In the genomic region with DNA sequence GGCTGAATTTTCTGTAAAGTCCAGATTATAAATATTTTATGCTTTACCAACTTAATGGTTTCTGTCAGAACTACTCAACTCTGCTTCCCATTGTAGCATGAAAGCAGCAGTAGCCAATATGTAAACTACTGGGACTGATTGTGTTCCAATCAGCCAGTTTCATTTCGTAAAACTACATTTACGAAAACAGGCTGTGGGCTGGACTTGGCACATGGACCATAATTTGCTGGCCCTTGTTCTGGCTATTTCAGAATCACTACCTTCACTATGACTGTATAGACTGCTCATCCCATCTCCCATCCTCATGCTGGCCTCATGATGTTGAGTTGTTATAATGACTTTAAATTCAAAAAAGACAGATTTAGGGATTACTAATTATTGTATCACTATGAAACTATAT, we compare ENCODE assay signal across 19 cellular contexts.
"Had no signal": no experiment of that assay in that cellular context is flagged by ENCODE, and none has a peak within 500 bp of the region (broad histone marks: within the 10 kb centered on the region; RNA-seq: fewer than 3 reads in every experiment).

No MANE protein-coding gene starts in this region.

- H3K9me3 ChIP-seq: lower lobe of right lung, pancreas, transverse colon had no signal

- H2AFZ ChIP-seq: neural progenitor cell had no signal

- ATAC-seq: foreskin keratinocyte; lower lobe of right lung; pancreas; stimulated activated naive B cell treated with anti-CD40 and anti-IgM and Interleukin-4, amounts not matched to agents 10 μg/mL and 1 μg/mL and 100 μg/mL, for 72 hours had no signal

- H3K4me3 ChIP-seq: lower lobe of right lung, neural progenitor cell, pancreas, transverse colon had no signal

- H3K36me3 ChIP-seq: brain microvascular endothelial cell, lower lobe of right lung, neural progenitor cell, pancreas, transverse colon had no signal

- H3K9ac ChIP-seq: neural progenitor cell had no signal

- DNase-seq: activated CD4-positive, alpha-beta T cell treated with anti-CD3 and anti-CD28 coated beads, Interleukin-2, amount 10 ng/mL, durations not matched to agents 7 days and 5 days; activated naive CD4-positive, alpha-beta T cell; activated naive CD8-positive, alpha-beta T cell treated with anti-CD3 and anti-CD28 coated beads, Interleukin-2, amount 10 ng/mL, durations not matched to agents 7 days and 5 days; anterior cingulate cortex; brain microvascular endothelial cell; cerebellar nuclear complex; foreskin keratinocyte; glutamatergic neuron; hypothalamus; lower lobe of right lung; naive B cell; pancreas; stimulated activated CD4-positive, alpha-beta T cell treated with anti-CD3 and anti-CD28 coated beads, Interleukin-2, amount 100 ng/mL, for 48 hours; stimulated activated naive B cell treated with anti-CD40 and anti-IgM and Interleukin-4, amounts not matched to agents 10 μg/mL and 1 μg/mL and 100 μg/mL, for 72 hours; substantia nigra; SW 1271; transverse colon had no signal

- H3K4me2 ChIP-seq: neural progenitor cell had no signal

- H3K27ac ChIP-seq: brain microvascular endothelial cell, epithelial cell of prostate, foreskin keratinocyte, lower lobe of right lung, neural progenitor cell, pancreas, transverse colon had no signal

- H3K4me1 ChIP-seq: foreskin keratinocyte, lower lobe of right lung, neural progenitor cell had no signal

- H3K27me3 ChIP-seq: brain microvascular endothelial cell, foreskin keratinocyte, neural progenitor cell, pancreas, transverse colon had no signal
